Comparison of ENCODE assay signal across 1 cellular context in genomic region chr19:4154571-4155312, GRCh38.
TF ChIP-seq lines count a peak whose summit lies in the region.

No MANE protein-coding gene starts in this region.

TF ChIP-seq in K562, 482 proteins besides CTCF, POLR2A, EP300 and RAD21:
- TF ChIP-seq U2AF1 (optimal IDR thresholded peaks at IDR 0.05; ENCODE audit: low read depth, low read length) (no peak), ARID3B (CRISPR knock-in tag; IDR thresholded peaks at IDR 0.05; ENCODE audit: borderline replicate concordance) (no peak), POLR2H (tag; IDR thresholded peaks at IDR 0.05; ENCODE audit: low read depth) (no peak), BCOR (IDR thresholded peaks at IDR 0.05) (0 out of 2 replicates have a peak, but pooled peaks have one; percentile 47), ZBTB17 (CRISPR knock-in tag; IDR thresholded peaks at IDR 0.05) (no peak), HBP1 (CRISPR knock-in tag; IDR thresholded peaks at IDR 0.05) (no peak), ZBTB12 (CRISPR knock-in tag; IDR thresholded peaks at IDR 0.05) (no peak), MED1 (CRISPR knock-in tag; IDR thresholded peaks at IDR 0.05; ENCODE audit: borderline replicate concordance) (no peak), KAT8 (IDR thresholded peaks at IDR 0.05; ENCODE audit: low read depth) (no peak), RBM25 (IDR thresholded peaks at IDR 0.05; ENCODE audit: low read depth, low read length, severe bottlenecking) (peak; percentile 40), ZFP1 (CRISPR knock-in tag; IDR thresholded peaks at IDR 0.05) (no peak), ZNF830 (CRISPR knock-in tag; IDR thresholded peaks at IDR 0.05) (no peak), KLF13 (tag; IDR thresholded peaks at IDR 0.05; ENCODE audit: borderline replicate concordance, low read depth) (no peak)
- TF ChIP-seq, protein P1, sequence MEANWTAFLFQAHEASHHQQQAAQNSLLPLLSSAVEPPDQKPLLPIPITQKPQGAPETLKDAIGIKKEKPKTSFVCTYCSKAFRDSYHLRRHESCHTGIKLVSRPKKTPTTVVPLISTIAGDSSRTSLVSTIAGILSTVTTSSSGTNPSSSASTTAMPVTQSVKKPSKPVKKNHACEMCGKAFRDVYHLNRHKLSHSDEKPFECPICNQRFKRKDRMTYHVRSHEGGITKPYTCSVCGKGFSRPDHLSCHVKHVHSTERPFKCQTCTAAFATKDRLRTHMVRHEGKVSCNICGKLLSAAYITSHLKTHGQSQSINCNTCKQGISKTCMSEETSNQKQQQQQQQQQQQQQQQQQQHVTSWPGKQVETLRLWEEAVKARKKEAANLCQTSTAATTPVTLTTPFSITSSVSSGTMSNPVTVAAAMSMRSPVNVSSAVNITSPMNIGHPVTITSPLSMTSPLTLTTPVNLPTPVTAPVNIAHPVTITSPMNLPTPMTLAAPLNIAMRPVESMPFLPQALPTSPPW (CRISPR knock-in tag; IDR thresholded peaks at IDR 0.05): no peak
